16 cellular contexts compared by ENCODE assay signal in genomic region chr12:11654338-11654737, GRCh38. TPM values are rescaled to one million over a fixed set of nuclear protein-coding genes. Genes with fewer than 3 reads are reported as not detected.
A peak's percentile ranks its signal among the peaks of the same experiment; 100 is the strongest.
DNase-seq lines count a peak whose midpoint lies in the region; ATAC-seq and TF ChIP-seq lines count a peak whose summit lies in the region.
"Had no signal": no experiment of that assay in that cellular context is flagged by ENCODE, and none has a peak within 500 bp of the region (broad histone marks: within the 10 kb centered on the region; RNA-seq: fewer than 3 reads in every experiment).

No MANE protein-coding gene starts in this region.

- H4K20me1 ChIP-seq in BLaER1: peaks cover 59% of the 10 kb centered on the region
- H4K20me1 ChIP-seq in DOHH2 (ENCODE audit: control insufficient read depth, insufficient read depth, low read depth, low read length): no peaks in the 10 kb centered on the region

- H3K27ac ChIP-seq in BLaER1 (peak overlapping the region; percentile 100), DOHH2 (ENCODE audit: low read depth, low read length) (no peak overlapping the region), ascending aorta (peak overlapping the region; percentile 85 to 95)
- H3K27ac ChIP-seq: ovary had no signal

- H3K4me3 Mint-ChIP-seq in natural killer cell treated with Interleukin-12 subunit alpha and Interleukin-12 subunit beta and Interleukin-15 and Interleukin-18, amount 100 ng/mL, for 72 hours: no peak overlapping the region

- H3K36me3 ChIP-seq in BLaER1: peaks cover 12% of the 10 kb centered on the region; the same call in 1 of the 2 replicates
- H3K36me3 ChIP-seq in DOHH2 (ENCODE audit: control insufficient read depth, low read length): no peaks in the 10 kb centered on the region
- H3K36me3 ChIP-seq in ascending aorta: no peaks in the 10 kb centered on the region
- H3K36me3 ChIP-seq: ovary had no signal

- H3K4me1 ChIP-seq in BLaER1 (peaks cover 67% of the 10 kb centered on the region), DOHH2 (ENCODE audit: control insufficient read depth, low read length) (peaks cover 47% of the 10 kb centered on the region), ascending aorta (peaks cover 16 to 41% of the 10 kb centered on the region in 2 donors)

- H3K27ac Mint-ChIP-seq in natural killer cell treated with Interleukin-12 subunit alpha and Interleukin-12 subunit beta and Interleukin-15 and Interleukin-18, amount 100 ng/mL, for 72 hours: peak overlapping the region; percentile 97 to 99

- intact Hi-C loops in ascending aorta (cut with DNase I): loop anchor here (5.0 to 10.0 kb wide), 3 partner anchors 140 to 223 kb away; no protein-coding TSS in a partner anchor

- H3K79me2 ChIP-seq in DOHH2 (ENCODE audit: control insufficient read depth, low read length): peaks cover 45% of the 10 kb centered on the region

- H3K4me2 ChIP-seq in BLaER1 (peak overlapping the region; percentile 83), DOHH2 (ENCODE audit: low read length) (peak overlapping the region; percentile 38; the same call in 1 of the 2 replicates)

- H3K27me3 Mint-ChIP-seq in natural killer cell treated with Interleukin-12 subunit alpha and Interleukin-12 subunit beta and Interleukin-15 and Interleukin-18, amount 100 ng/mL, for 72 hours: no peaks in the 10 kb centered on the region

- no peaks in the 10 kb centered on the region for H3K9me2 ChIP-seq in DOHH2 (replicated peaks; ENCODE audit: control insufficient read depth, low read length)

- H3K4me3 ChIP-seq in BLaER1 (no peak overlapping the region), DOHH2 (ENCODE audit: low read length) (no peak overlapping the region), ascending aorta (peak overlapping the region in 1 of 2 donors; percentile 13)
- H3K4me3 ChIP-seq: ovary had no signal

- H3K9ac ChIP-seq in BLaER1: peak overlapping the region; percentile 20; the same call in 1 of the 2 replicates

- TF ChIP-seq CTCF in DOHH2 (IDR thresholded peaks at IDR 0.05; ENCODE audit: low read depth, low read length, poor library complexity, severe bottlenecking) (no peak), ascending aorta (IDR thresholded peaks at IDR 0.05) (no peak)

- DNase-seq in ascending aorta (ENCODE audit: low spot score in 2 of 2) (no peak), RKO (ENCODE audit: low spot score) (no peak), MV-4-11 (lab: John Stamatoyannopoulos, UW) (no peak)
- no peak for DNase-seq in natural killer cell treated with Interleukin-12 subunit alpha and Interleukin-12 subunit beta and Interleukin-15 and Interleukin-18, amount 100 ng/mL, for 72 hours (ENCODE audit: low spot score)
- DNase-seq: AML-193; DMS53; effector CD4-positive, alpha-beta T cell; NCI-H446; ovary; SW 1271 had no signal

- H3K4me1 Mint-ChIP-seq in natural killer cell treated with Interleukin-12 subunit alpha and Interleukin-12 subunit beta and Interleukin-15 and Interleukin-18, amount 100 ng/mL, for 72 hours (ENCODE audit: low read depth in 2 of 2): peaks cover 70 to 77% of the 10 kb centered on the region in 2 donors

- H3K9me3 ChIP-seq in BLaER1: no peaks in the 10 kb centered on the region
- H3K9me3 ChIP-seq in DOHH2 (ENCODE audit: control insufficient read depth, insufficient read depth, low read length): no peaks in the 10 kb centered on the region
- H3K9me3 ChIP-seq in ascending aorta: no peaks in the 10 kb centered on the region
- H3K9me3 ChIP-seq: ovary had no signal

- peaks cover 8% of the 10 kb centered on the region for H3K36me3 Mint-ChIP-seq in natural killer cell treated with Interleukin-12 subunit alpha and Interleukin-12 subunit beta and Interleukin-15 and Interleukin-18, amount 100 ng/mL, for 72 hours

- peaks cover 8% of the 10 kb centered on the region for H3F3A ChIP-seq in DOHH2 (ENCODE audit: control insufficient read depth, insufficient read depth)

- no peaks in the 10 kb centered on the region for H3K9me3 Mint-ChIP-seq in natural killer cell treated with Interleukin-12 subunit alpha and Interleukin-12 subunit beta and Interleukin-15 and Interleukin-18, amount 100 ng/mL, for 72 hours

- H3K27me3 ChIP-seq in BLaER1 (no peaks in the 10 kb centered on the region), DOHH2 (ENCODE audit: control insufficient read depth, low read length) (peaks cover 14% of the 10 kb centered on the region), ascending aorta (no peaks in the 10 kb centered on the region)
- H3K27me3 ChIP-seq: ovary had no signal

- ATAC-seq in natural killer cell treated with Interleukin-12 subunit alpha and Interleukin-12 subunit beta and Interleukin-15 and Interleukin-18, amount 100 ng/mL, for 72 hours: no peak
- ATAC-seq in SK-N-SH treated with all-trans-retinoic acid at 6 μM for 48 hours (no peak), HG03432 (IDR thresholded peaks at IDR 0.05; ENCODE audit: unreplicated experiment) (no peak)
- ATAC-seq: HCT116, Panc1 had no signal

TF ChIP-seq in SK-N-SH treated with all-trans-retinoic acid at 6 μM for 48 hours, 23 proteins besides CTCF, POLR2A, EP300 and RAD21:
- TF ChIP-seq ARNTL (CRISPR knock-in tag; IDR thresholded peaks at IDR 0.05; ENCODE audit: borderline replicate concordance, low read depth) (no peak), POU6F1 (CRISPR knock-in tag; IDR thresholded peaks at IDR 0.05; ENCODE audit: borderline replicate concordance, low read depth) (no peak), ZNF70 (CRISPR knock-in tag; IDR thresholded peaks at IDR 0.05) (no peak), PPARA (CRISPR knock-in tag; IDR thresholded peaks at IDR 0.05; ENCODE audit: borderline replicate concordance) (no peak), PATZ1 (CRISPR knock-in tag; IDR thresholded peaks at IDR 0.05; ENCODE audit: borderline replicate concordance) (no peak), RARB (CRISPR knock-in tag; IDR thresholded peaks at IDR 0.05) (no peak), CREB5 (CRISPR knock-in tag; IDR thresholded peaks at IDR 0.05; ENCODE audit: low read depth) (no peak), CSDC2 (CRISPR knock-in tag; IDR thresholded peaks at IDR 0.05) (no peak), GLIS3 (CRISPR knock-in tag; IDR thresholded peaks at IDR 0.05) (no peak), ZNF565 (CRISPR knock-in tag; conservative IDR thresholded peaks at IDR 0.05; ENCODE audit: low read depth) (no peak), ZNF8 (CRISPR knock-in tag; IDR thresholded peaks at IDR 0.05) (no peak), ZFP3 (CRISPR knock-in tag; IDR thresholded peaks at IDR 0.05) (no peak), ZFP30 (CRISPR knock-in tag; IDR thresholded peaks at IDR 0.05) (no peak)

RNA-seq across cellular contexts. Expression of gene ETV6, which starts 4.9 kb away (rescaled TPM):
- total RNA-seq in ascending aorta: 21.6 TPM
- 10 to 100 TPM; 50.2 to 82.3 TPM for total RNA-seq in natural killer cell treated with Interleukin-12 subunit alpha and Interleukin-12 subunit beta and Interleukin-15 and Interleukin-18, amount 100 ng/mL, for 72 hours
